Comparison of ENCODE assay signal across 1 cellular context in genomic region chr4:123940604-123941003, GRCh38.
A peak's percentile ranks its signal among the peaks of the same experiment; 100 is the strongest.
TF ChIP-seq lines count a peak whose summit lies in the region.

No MANE protein-coding gene starts in this region.

TF ChIP-seq in SK-N-SH, 30 proteins besides CTCF, POLR2A, EP300 and RAD21 (continued from another document):
- TF ChIP-seq, protein P1, sequence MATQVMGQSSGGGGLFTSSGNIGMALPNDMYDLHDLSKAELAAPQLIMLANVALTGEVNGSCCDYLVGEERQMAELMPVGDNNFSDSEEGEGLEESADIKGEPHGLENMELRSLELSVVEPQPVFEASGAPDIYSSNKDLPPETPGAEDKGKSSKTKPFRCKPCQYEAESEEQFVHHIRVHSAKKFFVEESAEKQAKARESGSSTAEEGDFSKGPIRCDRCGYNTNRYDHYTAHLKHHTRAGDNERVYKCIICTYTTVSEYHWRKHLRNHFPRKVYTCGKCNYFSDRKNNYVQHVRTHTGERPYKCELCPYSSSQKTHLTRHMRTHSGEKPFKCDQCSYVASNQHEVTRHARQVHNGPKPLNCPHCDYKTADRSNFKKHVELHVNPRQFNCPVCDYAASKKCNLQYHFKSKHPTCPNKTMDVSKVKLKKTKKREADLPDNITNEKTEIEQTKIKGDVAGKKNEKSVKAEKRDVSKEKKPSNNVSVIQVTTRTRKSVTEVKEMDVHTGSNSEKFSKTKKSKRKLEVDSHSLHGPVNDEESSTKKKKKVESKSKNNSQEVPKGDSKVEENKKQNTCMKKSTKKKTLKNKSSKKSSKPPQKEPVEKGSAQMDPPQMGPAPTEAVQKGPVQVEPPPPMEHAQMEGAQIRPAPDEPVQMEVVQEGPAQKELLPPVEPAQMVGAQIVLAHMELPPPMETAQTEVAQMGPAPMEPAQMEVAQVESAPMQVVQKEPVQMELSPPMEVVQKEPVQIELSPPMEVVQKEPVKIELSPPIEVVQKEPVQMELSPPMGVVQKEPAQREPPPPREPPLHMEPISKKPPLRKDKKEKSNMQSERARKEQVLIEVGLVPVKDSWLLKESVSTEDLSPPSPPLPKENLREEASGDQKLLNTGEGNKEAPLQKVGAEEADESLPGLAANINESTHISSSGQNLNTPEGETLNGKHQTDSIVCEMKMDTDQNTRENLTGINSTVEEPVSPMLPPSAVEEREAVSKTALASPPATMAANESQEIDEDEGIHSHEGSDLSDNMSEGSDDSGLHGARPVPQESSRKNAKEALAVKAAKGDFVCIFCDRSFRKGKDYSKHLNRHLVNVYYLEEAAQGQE (IDR thresholded peaks at IDR 0.05; ENCODE audit: low read depth, low read length), result no peak
- TF ChIP-seq TCF12 (IDR thresholded peaks at IDR 0.05) (peak; percentile 51), FOSL2 (IDR thresholded peaks at IDR 0.05; ENCODE audit: borderline replicate concordance, low read depth) (no peak), ELF1 (IDR thresholded peaks at IDR 0.05) (no peak), MEF2A (IDR thresholded peaks at IDR 0.05; ENCODE audit: borderline replicate concordance, low read depth) (no peak), GABPA (IDR thresholded peaks at IDR 0.05; ENCODE audit: low read depth) (no peak)
- TF ChIP-seq, protein P2, sequence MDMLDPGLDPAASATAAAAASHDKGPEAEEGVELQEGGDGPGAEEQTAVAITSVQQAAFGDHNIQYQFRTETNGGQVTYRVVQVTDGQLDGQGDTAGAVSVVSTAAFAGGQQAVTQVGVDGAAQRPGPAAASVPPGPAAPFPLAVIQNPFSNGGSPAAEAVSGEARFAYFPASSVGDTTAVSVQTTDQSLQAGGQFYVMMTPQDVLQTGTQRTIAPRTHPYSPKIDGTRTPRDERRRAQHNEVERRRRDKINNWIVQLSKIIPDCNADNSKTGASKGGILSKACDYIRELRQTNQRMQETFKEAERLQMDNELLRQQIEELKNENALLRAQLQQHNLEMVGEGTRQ (IDR thresholded peaks at IDR 0.05; ENCODE audit: borderline replicate concordance, low read depth, low read length), result no peak
- TF ChIP-seq, protein P3, sequence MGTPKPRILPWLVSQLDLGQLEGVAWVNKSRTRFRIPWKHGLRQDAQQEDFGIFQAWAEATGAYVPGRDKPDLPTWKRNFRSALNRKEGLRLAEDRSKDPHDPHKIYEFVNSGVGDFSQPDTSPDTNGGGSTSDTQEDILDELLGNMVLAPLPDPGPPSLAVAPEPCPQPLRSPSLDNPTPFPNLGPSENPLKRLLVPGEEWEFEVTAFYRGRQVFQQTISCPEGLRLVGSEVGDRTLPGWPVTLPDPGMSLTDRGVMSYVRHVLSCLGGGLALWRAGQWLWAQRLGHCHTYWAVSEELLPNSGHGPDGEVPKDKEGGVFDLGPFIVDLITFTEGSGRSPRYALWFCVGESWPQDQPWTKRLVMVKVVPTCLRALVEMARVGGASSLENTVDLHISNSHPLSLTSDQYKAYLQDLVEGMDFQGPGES (IDR thresholded peaks at IDR 0.05; ENCODE audit: low read depth, low read length), result no peak
TF ChIP-seq in SK-N-SH: peak in this region for 5.
